Comparison of ENCODE assay signal across 1 cellular context in genomic region chr9:77177894-77178794, GRCh38.
TF ChIP-seq lines count a peak whose summit lies in the region.

No MANE protein-coding gene starts in this region.

TF ChIP-seq in H1, 55 proteins besides CTCF, POLR2A, EP300 and RAD21 (continued from another document):
- TF ChIP-seq CHD7 (IDR thresholded peaks at IDR 0.05; ENCODE audit: insufficient replicate concordance, low read length): no peak
- TF ChIP-seq CREB1 (IDR thresholded peaks at IDR 0.05): no peak
- no peak for TF ChIP-seq SP4 (IDR thresholded peaks at IDR 0.05; ENCODE audit: low read length)
- TF ChIP-seq BACH1 (IDR thresholded peaks at IDR 0.05; ENCODE audit: low read length): no peak
- no peak for TF ChIP-seq JUND (IDR thresholded peaks at IDR 0.05; ENCODE audit: low read length)
- TF ChIP-seq CBX8 (IDR thresholded peaks at IDR 0.05; ENCODE audit: borderline replicate concordance, low read depth, low read length): no peak
- no peak for TF ChIP-seq JUN (IDR thresholded peaks at IDR 0.05; ENCODE audit: low read depth, low read length)
- TF ChIP-seq HDAC2 (IDR thresholded peaks at IDR 0.05; ENCODE audit: borderline replicate concordance in 1 of 2, low read depth in 2 of 2, low read length in 2 of 2): no peak
- no peak for TF ChIP-seq CHD2 (IDR thresholded peaks at IDR 0.05; ENCODE audit: low read length)
- TF ChIP-seq POLR2AphosphoS5 (IDR thresholded peaks at IDR 0.05; ENCODE audit: low read depth, low read length): no peak
- TF ChIP-seq HDAC6 (IDR thresholded peaks at IDR 0.05; ENCODE audit: low read depth, low read length): no peak
- no peak for TF ChIP-seq BCL11A (IDR thresholded peaks at IDR 0.05; ENCODE audit: low read depth in 2 of 2, low read length in 2 of 2)
- no peak for TF ChIP-seq SP2 (IDR thresholded peaks at IDR 0.05; ENCODE audit: low read length)
- no peak for TF ChIP-seq SP1 (IDR thresholded peaks at IDR 0.05; ENCODE audit: low read depth, low read length)
- TF ChIP-seq TBP (IDR thresholded peaks at IDR 0.05; ENCODE audit: low read depth, low read length): no peak
- peak; percentile 80 for TF ChIP-seq KDM4A (IDR thresholded peaks at IDR 0.05; ENCODE audit: low read depth, low read length, severe bottlenecking)
- TF ChIP-seq BRCA1 (IDR thresholded peaks at IDR 0.05; ENCODE audit: low read depth, low read length): no peak
- TF ChIP-seq NANOG (IDR thresholded peaks at IDR 0.05; ENCODE audit: insufficient read depth, low read depth, low read length, poor library complexity, severe bottlenecking): no peak
- TF ChIP-seq CTBP2 (IDR thresholded peaks at IDR 0.05; ENCODE audit: borderline replicate concordance, insufficient read depth, insufficient read length, low read length): no peak
- TF ChIP-seq RNF2 (IDR thresholded peaks at IDR 0.05; ENCODE audit: borderline replicate concordance, low read depth, low read length, missing control alignments, poor library complexity, severe bottlenecking): no peak
- TF ChIP-seq FOSL1 (IDR thresholded peaks at IDR 0.05; ENCODE audit: insufficient read depth, low read depth, low read length): no peak; the same call in 1 of the 2 replicates
- TF ChIP-seq TEAD4 (IDR thresholded peaks at IDR 0.05; ENCODE audit: low read depth, low read length): no peak
- TF ChIP-seq TAF7 (optimal IDR thresholded peaks at IDR 0.05; ENCODE audit: borderline replicate concordance, low read depth, low read length): no peak
- TF ChIP-seq E2F6 (IDR thresholded peaks at IDR 0.05): peak; percentile 79
- no peak for TF ChIP-seq CBX5 (IDR thresholded peaks at IDR 0.05; ENCODE audit: low read depth, low read length)
- TF ChIP-seq ATF3 (IDR thresholded peaks at IDR 0.05; ENCODE audit: insufficient read depth, low read depth, low read length): no peak
- peak; percentile 44 for TF ChIP-seq SAP30 (IDR thresholded peaks at IDR 0.05; ENCODE audit: insufficient read depth, insufficient replicate concordance, low read length)
- no peak for TF ChIP-seq YY1 (IDR thresholded peaks at IDR 0.05; ENCODE audit: low read depth, low read length)
- TF ChIP-seq MAFK (IDR thresholded peaks at IDR 0.05; ENCODE audit: low read depth, low read length): no peak
- no peak for TF ChIP-seq POU5F1 (IDR thresholded peaks at IDR 0.05; ENCODE audit: low read depth, low read length)
- TF ChIP-seq SRF (IDR thresholded peaks at IDR 0.05; ENCODE audit: low read depth, low read length): no peak
- no peak for TF ChIP-seq CEBPB (IDR thresholded peaks at IDR 0.05; ENCODE audit: low read depth, low read length)
- TF ChIP-seq SIN3A (conservative IDR thresholded peaks at IDR 0.05 in 1 of 2, IDR thresholded peaks at IDR 0.05 in 1 of 2; ENCODE audit: low read depth in 1 of 2, low read length in 2 of 2): 0 out of 4 replicates have a peak, but pooled peaks of 1 of the 2 experiments have one; percentile 22
- TF ChIP-seq ASH2L (IDR thresholded peaks at IDR 0.05; ENCODE audit: low read length): peak; percentile 60
- no peak for TF ChIP-seq PHF8 (conservative IDR thresholded peaks at IDR 0.05; ENCODE audit: low read depth, low read length)
- TF ChIP-seq RXRA (IDR thresholded peaks at IDR 0.05; ENCODE audit: insufficient read depth, low read depth, low read length): no peak
- no peak for TF ChIP-seq GTF2F1 (IDR thresholded peaks at IDR 0.05; ENCODE audit: borderline replicate concordance, low read depth, low read length)
- no peak for TF ChIP-seq KDM5A (IDR thresholded peaks at IDR 0.05; ENCODE audit: low read length)
- TF ChIP-seq CHD1 (IDR thresholded peaks at IDR 0.05; ENCODE audit: low read depth, low read length): no peak
- TF ChIP-seq SUZ12 (IDR thresholded peaks at IDR 0.05; ENCODE audit: low read length): no peak
- no peak for TF ChIP-seq KDM1A (IDR thresholded peaks at IDR 0.05; ENCODE audit: borderline replicate concordance, low read length)
- no peak for TF ChIP-seq ZNF274 (IDR thresholded peaks at IDR 0.05; ENCODE audit: borderline replicate concordance, extremely low read depth, low read length)
- no peak for TF ChIP-seq TCF12 (IDR thresholded peaks at IDR 0.05; ENCODE audit: low read depth, low read length)
- no peak for TF ChIP-seq RFX5 (IDR thresholded peaks at IDR 0.05; ENCODE audit: borderline replicate concordance, low read depth, low read length)
- TF ChIP-seq ATF2 (IDR thresholded peaks at IDR 0.05; ENCODE audit: low read length): no peak
- TF ChIP-seq USF2 (IDR thresholded peaks at IDR 0.05; ENCODE audit: low read length): no peak
- TF ChIP-seq EGR1 (IDR thresholded peaks at IDR 0.05; ENCODE audit: borderline replicate concordance, low read depth, low read length): no peak
